ENCODE assay signal across 6 cellular contexts in the genomic region with DNA sequence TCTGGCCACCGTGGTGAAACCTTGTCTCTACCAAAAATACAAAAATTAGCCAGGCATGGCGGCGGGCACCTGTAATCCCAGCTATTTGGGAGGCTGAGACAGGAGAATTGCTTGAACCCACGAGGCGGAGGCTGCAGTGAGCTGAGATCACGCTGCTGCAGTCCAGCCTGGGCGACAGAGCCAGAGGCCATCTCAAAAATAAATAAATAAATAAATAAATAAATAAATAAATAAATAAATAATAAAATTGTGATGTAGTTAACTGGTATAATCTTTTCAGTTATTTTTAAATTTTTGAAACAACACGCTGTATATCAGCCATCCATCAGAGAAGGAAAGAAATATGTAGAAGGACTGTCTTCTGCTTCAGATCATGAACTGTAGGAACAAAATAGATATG.
DNase-seq lines count a peak whose midpoint lies in the region; ATAC-seq and TF ChIP-seq lines count a peak whose summit lies in the region.
"Not testable (repeated sequence)": the region's sequence is repeated elsewhere in the genome, so short reads cannot be mapped to it uniquely, and the experiment has no call there.

No MANE protein-coding gene starts in this region.

- H2AFZ ChIP-seq in ACC112 (ENCODE audit: low read length, unreplicated experiment); trophoblast cell (ENCODE audit: insufficient read depth, low read length, poor library complexity): not testable (repeated sequence)

- H3K4me3 Mint-ChIP-seq in nephron, result not testable (repeated sequence)

- peaks cover 13% of the 10 kb centered on the region for H3K4me1 Mint-ChIP-seq in nephron

- H3K79me2 ChIP-seq in ACC112 (ENCODE audit: control insufficient read depth, insufficient read depth, low read length, unreplicated experiment); trophoblast cell (ENCODE audit: control insufficient read depth, insufficient read depth, low read length, poor library complexity): not testable (repeated sequence)

- H3K14ac ChIP-seq in trophoblast cell (ENCODE audit: low read length), result not testable (repeated sequence)

- not testable (repeated sequence) for DNase-seq in Panc1 (ENCODE audit: low read depth, low spot score); left ventricle myocardium inferior; trophoblast cell

- not testable (repeated sequence) for H2AK5ac ChIP-seq in trophoblast cell (ENCODE audit: low read length)

- H2BK5ac ChIP-seq in trophoblast cell (ENCODE audit: low read depth, low read length, poor library complexity), result not testable (repeated sequence)

- H3K36me3 ChIP-seq in ACC112 (ENCODE audit: insufficient read depth, low read length); Panc1 (ENCODE audit: control insufficient read depth, insufficient read depth, low read length); left ventricle myocardium inferior; trophoblast cell (ENCODE audit: control insufficient read depth in 1 of 2, insufficient read depth in 2 of 2, low read length in 2 of 2); subcutaneous abdominal adipose tissue (ENCODE audit: control insufficient read depth in 5 of 5, insufficient read depth in 5 of 5, low read length in 5 of 5): not testable (repeated sequence)

- H3K27me3 Mint-ChIP-seq in nephron (ENCODE audit: low read depth), result not testable (repeated sequence)

- not testable (repeated sequence) for H3K9ac ChIP-seq in trophoblast cell (ENCODE audit: low read length); subcutaneous abdominal adipose tissue (ENCODE audit: low read length in 5 of 5)

- POLR2A ChIA-PET in Panc1 (lab: Charles Lee), result interaction anchor here (0.6 kb wide), 1 partner anchor 22 kb away, joined by 5 read pairs; no protein-coding TSS in a partner anchor

- not testable (repeated sequence) for H4K12ac ChIP-seq in trophoblast cell (ENCODE audit: low read depth, low read length)

- H4K8ac ChIP-seq in trophoblast cell (ENCODE audit: low read depth, low read length), result not testable (repeated sequence)

- peak overlapping the region; percentile 24 for H2BK120ac ChIP-seq in trophoblast cell (ENCODE audit: insufficient read depth, low read length, poor library complexity)

- H3K4me1 ChIP-seq in ACC112 (ENCODE audit: control insufficient read depth, insufficient read depth, low read length, unreplicated experiment) (peaks cover 17% of the 10 kb centered on the region), Panc1 (ENCODE audit: control insufficient read depth, insufficient read depth, low read length) (peaks cover 14% of the 10 kb centered on the region; the same call in 1 of the 2 replicates), left ventricle myocardium inferior (peaks cover 17% of the 10 kb centered on the region), trophoblast cell (ENCODE audit: control insufficient read depth in 1 of 2, insufficient read depth in 2 of 2, low read length in 2 of 2) (peaks cover 18 to 22% of the 10 kb centered on the region in 2 experiments), subcutaneous abdominal adipose tissue (ENCODE audit: control insufficient read depth in 5 of 5, insufficient read depth in 5 of 5, low read length in 5 of 5) (peaks cover 5 to 26% (median 19%) of the 10 kb centered on the region in 5 donors)

- H3K27me3 ChIP-seq in ACC112 (ENCODE audit: insufficient read depth, low read length); Panc1 (ENCODE audit: control insufficient read depth, insufficient read depth, low read length); left ventricle myocardium inferior (ENCODE audit: low read depth); trophoblast cell (ENCODE audit: insufficient read depth, low read length); subcutaneous abdominal adipose tissue (ENCODE audit: control insufficient read depth in 5 of 5, insufficient read depth in 4 of 5, low read length in 5 of 5): not testable (repeated sequence)

- H3K18ac ChIP-seq in trophoblast cell (ENCODE audit: low read length), result not testable (repeated sequence)

- H3K9me3 ChIP-seq in Panc1 (ENCODE audit: control insufficient read depth, insufficient read depth, low read depth, low read length); left ventricle myocardium inferior (replicated peaks); trophoblast cell (ENCODE audit: insufficient read depth, low read depth, low read length); subcutaneous abdominal adipose tissue (ENCODE audit: control insufficient read depth in 5 of 5, low read length in 5 of 5): not testable (repeated sequence)

- ATAC-seq in Panc1, result not testable (repeated sequence)

- CTCF ChIA-PET in Panc1 (lab: Charles Lee), result not testable (repeated sequence)

- H3K27ac ChIP-seq in ACC112 (ENCODE audit: low read depth, low read length), result peak overlapping the region; percentile 21; the same call in 1 of the 2 replicates
- peak overlapping the region; percentile 40; the same call in 1 of the 2 replicates for H3K27ac ChIP-seq in Panc1 (ENCODE audit: low read length)
- peak overlapping the region; percentile 58 for H3K27ac ChIP-seq in left ventricle myocardium inferior (replicated peaks)
- not testable (repeated sequence) for H3K27ac ChIP-seq in trophoblast cell (ENCODE audit: low read depth, low read length)
- H3K27ac ChIP-seq in subcutaneous abdominal adipose tissue (ENCODE audit: low read depth, low read length), result peak overlapping the region; percentile 39

- H3K9me3 Mint-ChIP-seq in nephron, result not testable (repeated sequence)

- H3K4me2 ChIP-seq in trophoblast cell (ENCODE audit: low read length), result not testable (repeated sequence)

- H4K91ac ChIP-seq in trophoblast cell (ENCODE audit: low read depth, low read length), result not testable (repeated sequence)

- in situ Hi-C loops in Panc1 (cut with HindIII; ENCODE audit: low pct_unique_long_range_greater_than_20kb, low sequenced_read_pairs), result not testable (repeated sequence)

- peak overlapping the region in 2 of 3 experiments; percentile 96 to 97 for H3K27ac Mint-ChIP-seq in nephron

- not testable (repeated sequence) for H3K4me3 ChIP-seq in ACC112 (ENCODE audit: low read depth, low read length); Panc1 (ENCODE audit: low read depth in 2 of 2, low read length in 2 of 2); left ventricle myocardium inferior; trophoblast cell (ENCODE audit: low read depth, low read length); subcutaneous abdominal adipose tissue (ENCODE audit: low read depth in 1 of 5, low read length in 5 of 5)

- intact Hi-C loops in Panc1 (cut with micrococcal nuclease; ENCODE audit: unreplicated experiment); left ventricle myocardium inferior (cut with micrococcal nuclease): not testable (repeated sequence)

- H3K36me3 Mint-ChIP-seq in nephron (ENCODE audit: low read depth), result not testable (repeated sequence)

- WGBS in trophoblast cell (ENCODE audit: extremely low coverage, insufficient coverage, insufficient read length), result no CpG with 5 or more reads among the region's 8 CpGs

- H2BK12ac ChIP-seq in trophoblast cell (ENCODE audit: low read length), result not testable (repeated sequence)

- not testable (repeated sequence) for BruUV-seq in Panc1 (replicated peaks; lab: Mats Ljungman, UMichigan)

- not testable (repeated sequence) for H3K23ac ChIP-seq in trophoblast cell (ENCODE audit: low read length)

- TF ChIP-seq CTCF in Panc1 (IDR thresholded peaks at IDR 0.05); left ventricle myocardium inferior (IDR thresholded peaks at IDR 0.05; ENCODE audit: borderline replicate concordance); nephron (IDR thresholded peaks at IDR 0.05; ENCODE audit: unreplicated experiment in 3 of 3): not testable (repeated sequence)

- peaks cover 13% of the 10 kb centered on the region for H3K79me1 ChIP-seq in trophoblast cell (ENCODE audit: low read length)

- not testable (repeated sequence) for H3K4ac ChIP-seq in trophoblast cell (ENCODE audit: low read depth, low read length)
